In the genomic region with DNA sequence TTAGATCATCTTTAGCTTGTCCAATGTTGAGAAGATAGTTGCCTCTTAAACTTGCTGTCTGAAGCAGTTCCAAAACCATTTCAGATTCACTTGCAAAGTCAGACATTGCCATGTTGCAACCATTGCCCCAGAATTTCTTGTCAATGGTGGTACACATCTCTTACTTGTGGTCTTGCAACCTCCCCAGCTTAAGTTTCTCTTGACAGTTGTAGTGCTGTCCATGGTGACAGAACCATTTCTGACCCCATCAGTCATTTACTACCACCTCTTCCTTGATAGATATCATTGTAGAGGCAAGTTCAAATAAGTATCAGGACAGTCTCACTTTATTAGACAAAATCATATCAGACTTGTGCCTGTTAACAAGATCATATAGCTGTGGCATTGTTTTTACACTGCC, we compare ENCODE assay signal across 25 cellular contexts.
"Had no signal": no experiment of that assay in that cellular context is flagged by ENCODE, and none has a peak within 500 bp of the region (broad histone marks: within the 10 kb centered on the region; RNA-seq: fewer than 3 reads in every experiment).

No MANE protein-coding gene starts in this region.

- H3K27me3 ChIP-seq: dorsolateral prefrontal cortex, esophagus squamous epithelium, gastrocnemius medialis, heart right ventricle, left lung had no signal

- H3K4me1 Mint-ChIP-seq: mesothelial cell of epicardium; naive B cell; naive thymus-derived CD8-positive, alpha-beta T cell had no signal

- H3K9me3 Mint-ChIP-seq: effector memory CD8-positive, alpha-beta T cell; endodermal cell; mesothelial cell of epicardium; naive B cell had no signal

- H3K27me3 Mint-ChIP-seq: effector memory CD8-positive, alpha-beta T cell; naive thymus-derived CD8-positive, alpha-beta T cell had no signal

- H3K36me3 ChIP-seq: esophagus squamous epithelium, gastrocnemius medialis, heart right ventricle, left lung, lower lobe of right lung had no signal

- H3K9me3 ChIP-seq: esophagus squamous epithelium, gastrocnemius medialis, heart right ventricle, left lung, lower lobe of right lung, mucosa of descending colon had no signal

- H3K36me3 Mint-ChIP-seq: mesothelial cell of epicardium; naive B cell; naive thymus-derived CD8-positive, alpha-beta T cell had no signal

- H3K27ac Mint-ChIP-seq: effector memory CD8-positive, alpha-beta T cell; endodermal cell; mesothelial cell of epicardium; naive B cell; naive thymus-derived CD8-positive, alpha-beta T cell had no signal

- H3K4me1 ChIP-seq: esophagus squamous epithelium, gastrocnemius medialis, heart right ventricle, left lung, lower lobe of right lung had no signal

- H3K27ac ChIP-seq: dorsolateral prefrontal cortex, epithelial cell of prostate, esophagus squamous epithelium, gastrocnemius medialis, heart right ventricle, left lung, lower lobe of right lung had no signal

- DNase-seq: dermis blood vessel endothelial cell; dorsolateral prefrontal cortex; effector CD8-positive, alpha-beta T cell; effector memory CD8-positive, alpha-beta T cell; endodermal cell; erythroblast; esophagus squamous epithelium; foreskin fibroblast; foreskin melanocyte; gastrocnemius medialis; glutamatergic neuron; head of caudate nucleus; heart right ventricle; hippocampal formation; left cardiac atrium; left lung; left ventricle myocardium superior; lower lobe of right lung; mesenchymal stem cell; mucosa of descending colon; naive B cell; naive thymus-derived CD8-positive, alpha-beta T cell had no signal

- ATAC-seq: effector memory CD8-positive, alpha-beta T cell; esophagus mucosa; gastrocnemius medialis; heart right ventricle; left cardiac atrium; left lung; left ventricle myocardium superior; lower lobe of right lung; mucosa of descending colon; naive thymus-derived CD8-positive, alpha-beta T cell had no signal

- H3K4me3 Mint-ChIP-seq: effector memory CD8-positive, alpha-beta T cell; endodermal cell; mesothelial cell of epicardium; naive B cell; naive thymus-derived CD8-positive, alpha-beta T cell had no signal

- H3K4me3 ChIP-seq: dorsolateral prefrontal cortex, esophagus squamous epithelium, gastrocnemius medialis, heart right ventricle, left lung, lower lobe of right lung, mucosa of descending colon had no signal
